15 cellular contexts compared by ENCODE assay signal in genomic region chr2:112588611-112589045, GRCh38. TPM values are rescaled to one million over a fixed set of nuclear protein-coding genes. Genes with fewer than 3 reads are reported as not detected.
DNase-seq lines count a peak whose midpoint lies in the region; ATAC-seq and TF ChIP-seq lines count a peak whose summit lies in the region.
"Had no signal": no experiment of that assay in that cellular context is flagged by ENCODE, and none has a peak within 500 bp of the region (broad histone marks: within the 10 kb centered on the region; RNA-seq: fewer than 3 reads in every experiment).

No MANE protein-coding gene starts in this region.

- H3K27ac ChIP-seq in CD4-positive, CD25-positive, alpha-beta regulatory T cell (ENCODE audit: insufficient read depth, low read length, poor library complexity, severe bottlenecking): no peak overlapping the region
- peak overlapping the region; percentile 71 for H3K27ac ChIP-seq in VCaP
- H3K27ac ChIP-seq in right lobe of liver: no peak overlapping the region
- no peak overlapping the region for H3K27ac ChIP-seq in MM.1S (ENCODE audit: low read length)
- H3K27ac ChIP-seq: ascending aorta had no signal

- H3K36me3 ChIP-seq in CD4-positive, CD25-positive, alpha-beta regulatory T cell (ENCODE audit: control insufficient read depth, insufficient read depth, low read length): peaks cover 27% of the 10 kb centered on the region
- H3K36me3 ChIP-seq in right lobe of liver (no peaks in the 10 kb centered on the region), MM.1S (replicated peaks; ENCODE audit: insufficient read depth, low read length) (no peaks in the 10 kb centered on the region)

- no peaks in the 10 kb centered on the region for H3K9me3 ChIP-seq in CD4-positive, CD25-positive, alpha-beta regulatory T cell (ENCODE audit: control insufficient read depth in 2 of 2, low read length in 2 of 2)
- H3K9me3 ChIP-seq in right lobe of liver (no peaks in the 10 kb centered on the region), MM.1S (replicated peaks; ENCODE audit: insufficient read depth, low read length) (no peaks in the 10 kb centered on the region)
- H3K9me3 ChIP-seq: ascending aorta had no signal

- H3K27me3 Mint-ChIP-seq in CD4-positive, CD25-positive, alpha-beta regulatory T cell: no peaks in the 10 kb centered on the region
- peaks cover 2 to 7% (median 6%) of the 10 kb centered on the region in 3 donors for H3K27me3 Mint-ChIP-seq in immature natural killer cell (ENCODE audit: low read depth in 3 of 3)
- H3K27me3 Mint-ChIP-seq: activated T-helper 17 cell treated with anti-CD3 and anti-CD28 coated beads, Interleukin-2, amount 50 U/mL, for 72 hours; IgD-negative memory B cell had no signal

- peaks cover 26% of the 10 kb centered on the region for H3K4me1 ChIP-seq in CD4-positive, CD25-positive, alpha-beta regulatory T cell (ENCODE audit: control insufficient read depth, insufficient read depth, low read length, poor library complexity, severe bottlenecking)
- H3K4me1 ChIP-seq in right lobe of liver: peaks cover 0 to 7% (median 0%) of the 10 kb centered on the region in 4 donors
- 0 out of 2 replicates have a peak, but pooled peaks cover 3% of the 10 kb centered on the region for H3K4me1 ChIP-seq in MM.1S (ENCODE audit: low read length)

- no peak for DNase-seq in CD4-positive, CD25-positive, alpha-beta regulatory T cell
- DNase-seq in LHCN-M2 (ENCODE audit: low read depth) (peak; percentile 84), right lobe of liver (peak in 2 of 3 donors; percentile 47 to 54), MM.1S (no peak), DMS114 treated with DMSO at 0.1 percent for 48 hours (lab: John Stamatoyannopoulos, UW; ENCODE audit: unreplicated experiment) (no peak), immature natural killer cell (no peak), RPMI8226 (no peak)
- DNase-seq: PC-3; stimulated activated CD4-positive, alpha-beta T cell treated with anti-CD3 and anti-CD28 coated beads, Interleukin-4, amount 100 ng/mL, for 24 hours; T-helper 1 cell had no signal

- H3K36me3 Mint-ChIP-seq in CD4-positive, CD25-positive, alpha-beta regulatory T cell: peaks cover 34% of the 10 kb centered on the region
- H3K36me3 Mint-ChIP-seq in immature natural killer cell: peaks cover 12 to 27% (median 16%) of the 10 kb centered on the region in 3 donors

- no peak overlapping the region for H3K4me2 ChIP-seq in MM.1S (ENCODE audit: low read depth, low read length)

- no peak for ATAC-seq in CD4-positive, CD25-positive, alpha-beta regulatory T cell (ENCODE audit: low read depth in 2 of 2)
- ATAC-seq in right lobe of liver: peak in 3 of 4 donors; percentile 1 to 47 (median 5)
- ATAC-seq: activated T-helper 17 cell treated with anti-CD3 and anti-CD28 coated beads, Interleukin-2, amount 50 U/mL, for 72 hours; PC-3; stimulated activated effector memory CD8-positive, alpha-beta T cell treated with anti-CD3 and anti-CD28 coated beads, Interleukin-12 subunit alpha, Interleukin-12 subunit beta, amount 100 ng/mL, for 72 hours had no signal

- H3K79me2 ChIP-seq in MM.1S (ENCODE audit: low read length): peaks cover 11% of the 10 kb centered on the region

- H3K4me3 ChIP-seq in CD4-positive, CD25-positive, alpha-beta regulatory T cell (ENCODE audit: low read depth, low read length): no peak overlapping the region
- no peak overlapping the region for H3K4me3 ChIP-seq in right lobe of liver
- H3K4me3 ChIP-seq in MM.1S (ENCODE audit: low read length): no peak overlapping the region
- H3K4me3 ChIP-seq: ascending aorta had no signal

- intact Hi-C loops in right lobe of liver (cut with DNase I): no loop called here

- peak overlapping the region in 3 of 4 donors; percentile 48 to 79 (median 61) for H3K4me3 Mint-ChIP-seq in CD4-positive, CD25-positive, alpha-beta regulatory T cell
- H3K4me3 Mint-ChIP-seq in immature natural killer cell: no peak overlapping the region
- H3K4me3 Mint-ChIP-seq: activated T-helper 17 cell treated with anti-CD3 and anti-CD28 coated beads, Interleukin-2, amount 50 U/mL, for 72 hours; stimulated activated effector memory CD8-positive, alpha-beta T cell treated with anti-CD3 and anti-CD28 coated beads, Interleukin-12 subunit alpha, Interleukin-12 subunit beta, amount 100 ng/mL, for 72 hours had no signal

- H2AFZ ChIP-seq in MM.1S (ENCODE audit: low read length): no peak overlapping the region

- H3K4me1 Mint-ChIP-seq in CD4-positive, CD25-positive, alpha-beta regulatory T cell: peaks cover 5 to 29% (median 25%) of the 10 kb centered on the region in 4 donors
- peaks cover 29 to 32% of the 10 kb centered on the region in 2 donors for H3K4me1 Mint-ChIP-seq in immature natural killer cell

- H4K20me1 ChIP-seq in MM.1S (ENCODE audit: insufficient read depth, low read length): no peaks in the 10 kb centered on the region

- H3K27me3 ChIP-seq in CD4-positive, CD25-positive, alpha-beta regulatory T cell (ENCODE audit: control insufficient read depth, insufficient read depth, low read length): no peaks in the 10 kb centered on the region
- H3K27me3 ChIP-seq in right lobe of liver (no peaks in the 10 kb centered on the region), MM.1S (replicated peaks; ENCODE audit: insufficient read depth, low read length) (no peaks in the 10 kb centered on the region)
- H3K27me3 ChIP-seq: ascending aorta had no signal

- H3K27ac Mint-ChIP-seq in CD4-positive, CD25-positive, alpha-beta regulatory T cell: no peak overlapping the region
- H3K27ac Mint-ChIP-seq in immature natural killer cell: no peak overlapping the region
- H3K27ac Mint-ChIP-seq: activated T-helper 17 cell treated with anti-CD3 and anti-CD28 coated beads, Interleukin-2, amount 50 U/mL, for 72 hours; stimulated activated effector memory CD8-positive, alpha-beta T cell treated with anti-CD3 and anti-CD28 coated beads, Interleukin-12 subunit alpha, Interleukin-12 subunit beta, amount 100 ng/mL, for 72 hours had no signal

- peaks cover 14% of the 10 kb centered on the region for H3F3A ChIP-seq in MM.1S (ENCODE audit: insufficient read depth, low read length)

- H3K9me3 Mint-ChIP-seq in CD4-positive, CD25-positive, alpha-beta regulatory T cell: peaks cover 0 to 2% (median 0%) of the 10 kb centered on the region in 7 donors
- no peaks in the 10 kb centered on the region for H3K9me3 Mint-ChIP-seq in immature natural killer cell
- H3K9me3 Mint-ChIP-seq: stimulated activated effector memory CD8-positive, alpha-beta T cell treated with anti-CD3 and anti-CD28 coated beads, Interleukin-12 subunit alpha, Interleukin-12 subunit beta, amount 100 ng/mL, for 72 hours had no signal

- TF ChIP-seq CTCF in VCaP (conservative IDR thresholded peaks at IDR 0.05) (no peak), right lobe of liver (IDR thresholded peaks at IDR 0.05) (no peak), MM.1S (IDR thresholded peaks at IDR 0.05; ENCODE audit: low read length) (no peak)

- TF ChIP-seq POLR2A in right lobe of liver (IDR thresholded peaks at IDR 0.05): no peak

- WGBS in right lobe of liver (ENCODE audit: insufficient coverage, low coverage, low lambda C conversion rate, missing lambda C conversion rate): 40% methylated on average over 3 of the region's 6 CpGs

- H3K9ac ChIP-seq in MM.1S (ENCODE audit: low read length): no peak overlapping the region

- no peaks in the 10 kb centered on the region for H3K9me2 ChIP-seq in MM.1S (replicated peaks; ENCODE audit: insufficient read depth, low read length)

RNA-seq across cellular contexts. Expression of gene CHCHD5, which starts 4.2 kb away (rescaled TPM):
- 18.2 TPM for total RNA-seq in CD4-positive, CD25-positive, alpha-beta regulatory T cell
- polyA plus RNA-seq in CD4-positive, CD25-positive, alpha-beta regulatory T cell: 10 to 100 TPM; 48.0 to 76.7 (median 70.0) TPM
- total RNA-seq in LHCN-M2 (2014; rRNA removed) (22.4 and 32.6 TPM in 2 replicates), right lobe of liver (10 to 100 TPM; 15.1 to 29.5 (median 18.7) TPM)
- 94.1 TPM for polyA plus RNA-seq in LHCN-M2 (2012)
- polyA plus RNA-seq in immature natural killer cell: 100 to 1,000 TPM in 1 of 3 donors, 10 to 100 TPM in 2; 65.1 to 109 (median 81.0) TPM

RNA-seq across cellular contexts. Expression of gene POLR1B, which starts 46.4 kb away (rescaled TPM):
- total RNA-seq in CD4-positive, CD25-positive, alpha-beta regulatory T cell: 24.5 TPM
- 10 to 100 TPM; 14.3 to 34.4 (median 20.2) TPM for polyA plus RNA-seq in CD4-positive, CD25-positive, alpha-beta regulatory T cell
- total RNA-seq in LHCN-M2 (2014; rRNA removed) (14.6 and 14.8 TPM in 2 replicates), right lobe of liver (10 to 100 TPM; 12.2 to 20.5 (median 16.1) TPM)
- polyA plus RNA-seq in LHCN-M2 (2012): 5.6 TPM
- 10 to 100 TPM; 12.1 to 21.5 (median 17.1) TPM for polyA plus RNA-seq in immature natural killer cell

RNA-seq across cellular contexts. Expression of gene SLC20A1, which starts 57.1 kb away (rescaled TPM):
- 130 TPM for total RNA-seq in CD4-positive, CD25-positive, alpha-beta regulatory T cell
- polyA plus RNA-seq in CD4-positive, CD25-positive, alpha-beta regulatory T cell: 10 to 100 TPM; 18.1 to 30.7 (median 24.9) TPM
- total RNA-seq in LHCN-M2 (2014; rRNA removed) (172 and 186 TPM in 2 replicates), right lobe of liver (100 to 1,000 TPM in 1 of 6 experiments, 10 to 100 TPM in 5; 14.3 to 103 (median 26.8) TPM)
- polyA plus RNA-seq in LHCN-M2 (2012): 89.4 TPM
- 10 to 100 TPM; 34.4 to 77.5 (median 73.1) TPM for polyA plus RNA-seq in immature natural killer cell

Comparison
In these comparisons a context has a peak if more than half of its experiments do, and no peak if none do; other contexts are left out.
1. ATAC-seq: peak in right lobe of liver (3 of 4); none in CD4-positive, CD25-positive, alpha-beta regulatory T cell (0 of 2).
2. DNase-seq: peak in LHCN-M2 (single experiment) and right lobe of liver (2 of 3); none in CD4-positive, CD25-positive, alpha-beta regulatory T cell (0 of 3), MM.1S (single experiment), DMS114 treated with DMSO at 0.1 percent for 48 hours (single experiment), immature natural killer cell (0 of 3) and RPMI8226 (single experiment).
3. H3K4me3 Mint-ChIP-seq: peak in CD4-positive, CD25-positive, alpha-beta regulatory T cell (3 of 4); none in immature natural killer cell (0 of 5).